ENCODE assay signal across 8 cellular contexts in the genomic region with DNA sequence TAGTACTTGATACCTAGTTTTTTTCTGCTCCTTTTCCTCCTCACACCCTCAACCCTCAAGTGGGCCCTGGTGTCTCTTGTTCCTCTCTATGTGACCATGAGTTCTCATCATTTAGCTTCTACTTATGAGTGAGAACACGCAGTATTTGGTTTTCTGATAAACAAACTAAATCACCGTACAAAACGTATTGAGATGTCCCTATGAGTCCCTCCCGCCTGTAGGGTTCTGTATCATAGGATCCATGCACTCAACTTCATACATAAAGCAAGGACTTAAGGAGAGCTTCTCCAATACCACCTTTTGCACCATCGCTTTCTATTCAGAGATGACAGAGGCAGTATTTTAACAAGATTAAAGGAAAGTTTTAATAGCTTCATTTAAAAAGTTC. TPM values are rescaled to one million over a fixed set of nuclear protein-coding genes. Genes with fewer than 3 reads are reported as not detected.
A peak's percentile ranks its signal among the peaks of the same experiment; 100 is the strongest.
DNase-seq lines count a peak whose midpoint lies in the region; ATAC-seq and TF ChIP-seq lines count a peak whose summit lies in the region.

No MANE protein-coding gene starts in this region.

- TF ChIP-seq CTCF in Peyer's patch (IDR thresholded peaks at IDR 0.05) = no peak
- no peak for TF ChIP-seq CTCF in gastrocnemius medialis (IDR thresholded peaks at IDR 0.05 in 4 of 5, conservative IDR thresholded peaks at IDR 0.05 in 1 of 5)

- H3K36me3 ChIP-seq in Peyer's patch (no peaks in the 10 kb centered on the region), gastrocnemius medialis (no peaks in the 10 kb centered on the region)

- no peak for TF ChIP-seq POLR2A in Peyer's patch (IDR thresholded peaks at IDR 0.05)
- no peak for TF ChIP-seq POLR2A in gastrocnemius medialis (IDR thresholded peaks at IDR 0.05)

- H3K4me3 ChIP-seq in Peyer's patch (peak overlapping the region; percentile 65 to 92 (median 79)), gastrocnemius medialis (peak overlapping the region; percentile 71 to 82 (median 74))

- intact Hi-C loops in gastrocnemius medialis (cut with DNase I; ENCODE audit: low total_unique reads) = loop anchor here (2.0 kb wide), 1 partner anchor 36 kb away; a partner anchor contains a TSS

- DNase-seq in Peyer's patch (no peak), gastrocnemius medialis (no peak), globus pallidus (ENCODE audit: low spot score) (no peak), anterior cingulate cortex (lab: John Stamatoyannopoulos, UW) (no peak)
- DNase-seq in stimulated activated CD4-positive, alpha-beta T cell treated with anti-CD3 and anti-CD28 coated beads, Interleukin-1b, Interleukin-23, amount 100 ng/mL, for 48 hours = no peak

- H3K27me3 ChIP-seq in Peyer's patch = no peaks in the 10 kb centered on the region
- no peaks in the 10 kb centered on the region for H3K27me3 ChIP-seq in gastrocnemius medialis

- in situ Hi-C loops in gastrocnemius medialis (cut with MboI; ENCODE audit: low sequenced_read_pairs in 4 of 4) = no loop called here

- H3K9me3 ChIP-seq in Peyer's patch (no peaks in the 10 kb centered on the region), gastrocnemius medialis (no peaks in the 10 kb centered on the region)

- peaks cover 0 to 18% (median 2%) of the 10 kb centered on the region in 4 donors for H3K4me1 ChIP-seq in Peyer's patch
- peaks cover 16 to 23% of the 10 kb centered on the region in 2 donors for H3K4me1 ChIP-seq in gastrocnemius medialis

- peak; percentile 17 for ATAC-seq in GM21723 (IDR thresholded peaks at IDR 0.05; ENCODE audit: unreplicated experiment)
- peak; percentile 19 for ATAC-seq in esophagus mucosa
- no peak for ATAC-seq in gastrocnemius medialis
- no peak for ATAC-seq in HG03442 (IDR thresholded peaks at IDR 0.05; ENCODE audit: unreplicated experiment)

- peak overlapping the region; percentile 86 to 97 (median 91) for H3K27ac ChIP-seq in Peyer's patch
- H3K27ac ChIP-seq in gastrocnemius medialis = peak overlapping the region; percentile 91 to 98 (median 94)

RNA-seq across cellular contexts. Expression of a gene that starts 0.6 kb away (rescaled TPM):
- 10 to 100 TPM in 3 of 4 donors, 1 to 10 TPM in 1; 8.9 to 56.9 (median 12.8) TPM for total RNA-seq in Peyer's patch
- total RNA-seq in esophagus mucosa = 21.3 TPM
- 10 to 100 TPM; 15.0 to 21.7 (median 18.5) TPM for total RNA-seq in gastrocnemius medialis

RNA-seq across cellular contexts. Expression of a gene that starts 35.4 kb away (rescaled TPM):
- total RNA-seq in Peyer's patch (1 to 10 TPM; 2.8 to 9.1 (median 5.8) TPM), esophagus mucosa (2.0 TPM), gastrocnemius medialis (1 to 10 TPM; 2.9 to 4.1 (median 3.3) TPM)

RNA-seq across cellular contexts. Expression of a gene that starts 46.0 kb away (rescaled TPM):
- 10 to 100 TPM; 13.3 to 23.6 (median 18.8) TPM for total RNA-seq in Peyer's patch
- total RNA-seq in esophagus mucosa = 15.0 TPM
- 1 to 10 TPM; 1.4 to 4.3 (median 2.9) TPM for total RNA-seq in gastrocnemius medialis

RNA-seq across cellular contexts. Expression of a gene that starts 46.2 kb away (rescaled TPM):
- 100 to 1,000 TPM in 1 of 4 donors, 10 to 100 TPM in 3; 20.8 to 135 (median 49.4) TPM for total RNA-seq in Peyer's patch
- total RNA-seq in esophagus mucosa = 22.4 TPM
- 1 to 10 TPM; 2.8 to 8.0 (median 7.0) TPM for total RNA-seq in gastrocnemius medialis

Comparison
In these comparisons a context has a peak if more than half of its experiments do, and no peak if none do; other contexts are left out.
1. ATAC-seq: peak in GM21723 (single experiment) and esophagus mucosa (single experiment); none in gastrocnemius medialis (0 of 2) and HG03442 (single experiment).